14 cellular contexts compared by ENCODE assay signal in genomic region chr3:47228088-47228487, GRCh38. TPM values are rescaled to one million over a fixed set of nuclear protein-coding genes. Genes with fewer than 3 reads are reported as not detected.
DNase-seq lines count a peak whose midpoint lies in the region; ATAC-seq, FAIRE-seq and TF ChIP-seq lines count a peak whose summit lies in the region.
"Had no signal": no experiment of that assay in that cellular context is flagged by ENCODE, and none has a peak within 500 bp of the region (broad histone marks: within the 10 kb centered on the region; RNA-seq: fewer than 3 reads in every experiment).

No MANE protein-coding gene starts in this region.

- no peaks in the 10 kb centered on the region for H3K27me3 Mint-ChIP-seq in astrocyte (ENCODE audit: low read depth, unreplicated experiment)
- no peaks in the 10 kb centered on the region for H3K27me3 Mint-ChIP-seq in CD8-positive, alpha-beta memory T cell
- no peaks in the 10 kb centered on the region for H3K27me3 Mint-ChIP-seq in activated CD4-positive, alpha-beta T cell treated with anti-CD3 and anti-CD28 coated beads, Interleukin-2, amount 10 ng/mL, durations not matched to agents 7 days and 5 days

- peak overlapping the region; percentile 47 for H3K27ac Mint-ChIP-seq in astrocyte (ENCODE audit: unreplicated experiment)
- peak overlapping the region in 2 of 8 donors; percentile 23 to 51 for H3K27ac Mint-ChIP-seq in CD8-positive, alpha-beta memory T cell
- no peak overlapping the region for H3K27ac Mint-ChIP-seq in activated CD4-positive, alpha-beta T cell treated with anti-CD3 and anti-CD28 coated beads, Interleukin-2, amount 10 ng/mL, durations not matched to agents 7 days and 5 days
- H3K27ac Mint-ChIP-seq: nephron had no signal

- H3K4me1 ChIP-seq in heart left ventricle (peaks cover 0 to 44% (median 2%) of the 10 kb centered on the region in 12 donors), astrocyte (ENCODE audit: insufficient read depth, low read length) (no peaks in the 10 kb centered on the region)
- no peaks in the 10 kb centered on the region for H3K4me1 ChIP-seq in CD8-positive, alpha-beta memory T cell (ENCODE audit: insufficient read depth, low read length)
- H3K4me1 ChIP-seq: A549 had no signal

- peaks cover 14% of the 10 kb centered on the region for H3K36me3 Mint-ChIP-seq in astrocyte (ENCODE audit: low read depth, unreplicated experiment)
- no peaks in the 10 kb centered on the region for H3K36me3 Mint-ChIP-seq in CD8-positive, alpha-beta memory T cell
- H3K36me3 Mint-ChIP-seq in activated CD4-positive, alpha-beta T cell treated with anti-CD3 and anti-CD28 coated beads, Interleukin-2, amount 10 ng/mL, durations not matched to agents 7 days and 5 days (ENCODE audit: low read depth): no peaks in the 10 kb centered on the region

- H3K36me3 ChIP-seq in heart left ventricle: no peaks in the 10 kb centered on the region
- no peaks in the 10 kb centered on the region for H3K36me3 ChIP-seq in astrocyte (ENCODE audit: insufficient read depth, low read length)
- no peaks in the 10 kb centered on the region for H3K36me3 ChIP-seq in CD8-positive, alpha-beta memory T cell (ENCODE audit: insufficient read depth, low read length)
- H3K36me3 ChIP-seq: thyroid gland had no signal

- no peak overlapping the region for H2AFZ ChIP-seq in astrocyte (ENCODE audit: low read depth, low read length)

- H3K4me3 Mint-ChIP-seq in astrocyte (ENCODE audit: unreplicated experiment): no peak overlapping the region
- H3K4me3 Mint-ChIP-seq in CD8-positive, alpha-beta memory T cell: no peak overlapping the region
- H3K4me3 Mint-ChIP-seq in activated CD4-positive, alpha-beta T cell treated with anti-CD3 and anti-CD28 coated beads, Interleukin-2, amount 10 ng/mL, durations not matched to agents 7 days and 5 days: no peak overlapping the region
- H3K4me3 Mint-ChIP-seq: nephron had no signal

- peak overlapping the region in 3 of 12 donors; percentile 5 to 12 (median 6) for H3K4me3 ChIP-seq in heart left ventricle
- H3K4me3 ChIP-seq in astrocyte (ENCODE audit: insufficient read depth, low read depth, low read length): no peak overlapping the region
- no peak overlapping the region for H3K4me3 ChIP-seq in CD8-positive, alpha-beta memory T cell (ENCODE audit: low read length)
- H3K4me3 ChIP-seq: A549, thyroid gland had no signal

- H3K27me3 ChIP-seq in heart left ventricle: no peaks in the 10 kb centered on the region
- no peaks in the 10 kb centered on the region for H3K27me3 ChIP-seq in astrocyte (ENCODE audit: insufficient read depth, low read length)
- no peaks in the 10 kb centered on the region for H3K27me3 ChIP-seq in CD8-positive, alpha-beta memory T cell (ENCODE audit: insufficient read depth, low read length, poor library complexity, severe bottlenecking)
- H3K27me3 ChIP-seq: thyroid gland had no signal

- POLR2A ChIA-PET in CD8-positive, alpha-beta memory T cell (lab: Charles Lee): no interaction called here
- POLR2A ChIA-PET in activated CD4-positive, alpha-beta T cell treated with anti-CD3 and anti-CD28 coated beads, Interleukin-2, amount 10 ng/mL, durations not matched to agents 7 days and 5 days (lab: Charles Lee): no interaction called here

- CTCF ChIA-PET in CD8-positive, alpha-beta memory T cell (lab: Charles Lee): no interaction called here
- CTCF ChIA-PET in activated CD4-positive, alpha-beta T cell treated with anti-CD3 and anti-CD28 coated beads, Interleukin-2, amount 10 ng/mL, durations not matched to agents 7 days and 5 days (lab: Charles Lee): interaction anchor here (0.5 kb wide), 1 partner anchor 58 kb away, joined by 3 read pairs; no protein-coding TSS in a partner anchor

- ATAC-seq in heart left ventricle (peak in 3 of 4 donors; percentile 22 to 47 (median 27)), Right ventricle myocardium superior (ENCODE audit: poor library complexity) (no peak), HG03064 (IDR thresholded peaks at IDR 0.05; ENCODE audit: low read depth, unreplicated experiment) (peak; percentile 67)
- ATAC-seq: A549 had no signal

- no peaks in the 10 kb centered on the region for H3K9me3 ChIP-seq in heart left ventricle
- H3K9me3 ChIP-seq in astrocyte (ENCODE audit: insufficient read depth, low read depth, low read length): no peaks in the 10 kb centered on the region
- no peaks in the 10 kb centered on the region for H3K9me3 ChIP-seq in CD8-positive, alpha-beta memory T cell (ENCODE audit: low read length)
- H3K9me3 ChIP-seq: A549, thyroid gland had no signal

- H3K9me3 Mint-ChIP-seq in astrocyte (ENCODE audit: unreplicated experiment): peaks cover 3% of the 10 kb centered on the region
- H3K9me3 Mint-ChIP-seq in CD8-positive, alpha-beta memory T cell: no peaks in the 10 kb centered on the region
- H3K9me3 Mint-ChIP-seq in activated CD4-positive, alpha-beta T cell treated with anti-CD3 and anti-CD28 coated beads, Interleukin-2, amount 10 ng/mL, durations not matched to agents 7 days and 5 days: no peaks in the 10 kb centered on the region
- H3K9me3 Mint-ChIP-seq: nephron had no signal

- DNase-seq in heart left ventricle (no peak), Right ventricle myocardium superior (no peak), astrocyte (ENCODE audit: low read depth) (no peak), nucleus accumbens (lab: John Stamatoyannopoulos, UW) (no peak)
- no peak for DNase-seq in CD8-positive, alpha-beta memory T cell
- DNase-seq in activated CD4-positive, alpha-beta T cell treated with anti-CD3 and anti-CD28 coated beads, Interleukin-2, amount 10 ng/mL, durations not matched to agents 7 days and 5 days: no peak
- no peak for DNase-seq in activated effector memory CD4-positive, alpha-beta T cell treated with Interleukin-2 at 50 U/mL for 16 hours
- DNase-seq: activated CD4-positive, CD25-positive, alpha-beta regulatory T cell; effector CD8-positive, alpha-beta T cell; stimulated activated CD4-positive, alpha-beta T cell treated with anti-CD3 and anti-CD28 coated beads, Interleukin-1b, Interleukin-23, amount 100 ng/mL, for 48 hours; thyroid gland had no signal

- no peak overlapping the region for H3K9ac ChIP-seq in astrocyte (ENCODE audit: low read length)

- intact Hi-C loops in heart left ventricle (cut with DNase I): no loop called here
- intact Hi-C loops in Right ventricle myocardium superior (cut with DNase I): no loop called here

- no peaks in the 10 kb centered on the region for H3K79me2 ChIP-seq in astrocyte (ENCODE audit: insufficient read depth, low read length)

- H4K20me1 ChIP-seq in astrocyte (ENCODE audit: insufficient read depth, low read length): no peaks in the 10 kb centered on the region

- H3K27ac ChIP-seq in heart left ventricle: peak overlapping the region in 9 of 12 donors; percentile 3 to 70 (median 42)
- H3K27ac ChIP-seq in astrocyte (ENCODE audit: low read depth, low read length): no peak overlapping the region
- no peak overlapping the region for H3K27ac ChIP-seq in CD8-positive, alpha-beta memory T cell (ENCODE audit: low read depth, low read length)
- H3K27ac ChIP-seq: A549, thyroid gland had no signal

- H3K4me1 Mint-ChIP-seq in astrocyte (ENCODE audit: low read depth, unreplicated experiment): peaks cover 16% of the 10 kb centered on the region
- no peaks in the 10 kb centered on the region for H3K4me1 Mint-ChIP-seq in CD8-positive, alpha-beta memory T cell
- H3K4me1 Mint-ChIP-seq in activated CD4-positive, alpha-beta T cell treated with anti-CD3 and anti-CD28 coated beads, Interleukin-2, amount 10 ng/mL, durations not matched to agents 7 days and 5 days: no peaks in the 10 kb centered on the region
- H3K4me1 Mint-ChIP-seq: nephron had no signal

- 39 to 60% (median 43%) methylated on average over 1 of the region's 1 CpG; no CpG with 5 or more reads in 1 of the 4 donors for WGBS in heart left ventricle, 4 donors

- FAIRE-seq in astrocyte (lab: Jason Lieb, UNC): no peak
- FAIRE-seq: A549 had no signal

- TF ChIP-seq CTCF in heart left ventricle (IDR thresholded peaks at IDR 0.05) (no peak), astrocyte (IDR thresholded peaks at IDR 0.05; ENCODE audit: insufficient read depth, low read depth, low read length) (no peak)

- H3K4me2 ChIP-seq in astrocyte (ENCODE audit: low read length): no peak overlapping the region
- H3K4me2 ChIP-seq: A549 had no signal

- TF ChIP-seq POLR2A in heart left ventricle (IDR thresholded peaks at IDR 0.05): no peak

RNA-seq across cellular contexts. Expression of gene KIF9, which starts 54.5 kb away (rescaled TPM):
- 10 to 100 TPM in 3 of 9 donors, 1 to 10 TPM in 6; 5.2 to 13.0 (median 8.6) TPM for total RNA-seq in heart left ventricle
- 10 to 100 TPM in 1 of 2 donors, 1 to 10 TPM in 1; 8.7 to 19.2 TPM for polyA plus RNA-seq in heart left ventricle
- 8.4 TPM for total RNA-seq in Right ventricle myocardium superior
- 7.5 and 8.1 TPM in 2 replicates for total RNA-seq in astrocyte
- 1 to 10 TPM; 5.8 to 7.2 TPM for total RNA-seq in CD8-positive, alpha-beta memory T cell
- polyA plus RNA-seq in CD8-positive, alpha-beta memory T cell: 7.6 TPM
- total RNA-seq in activated CD4-positive, alpha-beta T cell treated with anti-CD3 and anti-CD28 coated beads, Interleukin-2, amount 10 ng/mL, durations not matched to agents 7 days and 5 days: 1 to 10 TPM; 3.6 to 3.9 TPM

RNA-seq across cellular contexts. Expression of gene KLHL18, which starts 54.7 kb away (rescaled TPM):
- total RNA-seq in heart left ventricle: 10 to 100 TPM; 15.2 to 51.0 (median 43.5) TPM
- polyA plus RNA-seq in heart left ventricle: 100 to 1,000 TPM in 1 of 2 donors, 10 to 100 TPM in 1; 50.4 to 109 TPM
- total RNA-seq in Right ventricle myocardium superior: 48.4 TPM
- total RNA-seq in astrocyte: 49.3 and 53.2 TPM in 2 replicates
- total RNA-seq in CD8-positive, alpha-beta memory T cell: 10 to 100 TPM; 44.5 to 46.8 TPM
- 14.2 TPM for polyA plus RNA-seq in CD8-positive, alpha-beta memory T cell
- 10 to 100 TPM; 21.4 to 24.8 TPM for total RNA-seq in activated CD4-positive, alpha-beta T cell treated with anti-CD3 and anti-CD28 coated beads, Interleukin-2, amount 10 ng/mL, durations not matched to agents 7 days and 5 days

Comparison
In these comparisons a context has a peak if more than half of its experiments do, and no peak if none do; other contexts are left out.
1. H3K27ac ChIP-seq: peak in heart left ventricle (9 of 12); none in astrocyte (single experiment) and CD8-positive, alpha-beta memory T cell (single experiment).